1 cellular context compared by ENCODE assay signal in genomic region chr11:93552874-93553273, GRCh38.
TF ChIP-seq lines count a peak whose summit lies in the region.

No MANE protein-coding gene starts in this region.

TF ChIP-seq in HepG2, 621 proteins besides CTCF, POLR2A, EP300 and RAD21 (continued from another document and continues in another):
- TF ChIP-seq TFDP2 (CRISPR knock-in tag; IDR thresholded peaks at IDR 0.05) (no peak), MBD4 (IDR thresholded peaks at IDR 0.05; ENCODE audit: borderline replicate concordance, low read length) (0 out of 2 replicates have a peak, but pooled peaks have one; percentile 42), SMC3 (IDR thresholded peaks at IDR 0.05; ENCODE audit: low read length) (peak; percentile 16; the same call in 1 of the 2 replicates), FOXA3 (CRISPR knock-in tag; IDR thresholded peaks at IDR 0.05) (peak; percentile 75), ZNF331 (CRISPR knock-in tag; IDR thresholded peaks at IDR 0.05) (peak; percentile 19; the same call in 1 of the 2 replicates), MAFF (IDR thresholded peaks at IDR 0.05; ENCODE audit: low read depth, low read length) (peak; percentile 35; the same call in 1 of the 2 replicates), ATF1 (CRISPR knock-in tag; IDR thresholded peaks at IDR 0.05) (no peak), ZNF614 (CRISPR knock-in tag; IDR thresholded peaks at IDR 0.05; ENCODE audit: borderline replicate concordance) (peak; percentile 49; the same call in 1 of the 2 replicates), RXRB (CRISPR knock-in tag; IDR thresholded peaks at IDR 0.05; ENCODE audit: borderline replicate concordance) (peak; percentile 54; the same call in 1 of the 2 replicates), ZNF644 (CRISPR knock-in tag; IDR thresholded peaks at IDR 0.05; ENCODE audit: low read depth) (peak; percentile 85), NCOR1 (IDR thresholded peaks at IDR 0.05; ENCODE audit: borderline replicate concordance, low read length) (peak; percentile 16; the same call in 1 of the 2 replicates), HNF4G (IDR thresholded peaks at IDR 0.05; ENCODE audit: borderline replicate concordance, low read depth, low read length) (peak; percentile 44; the same call in 1 of the 2 replicates), HNF4G (CRISPR knock-in tag; IDR thresholded peaks at IDR 0.05; ENCODE audit: borderline replicate concordance, low read depth) (no peak), HOXA3 (CRISPR knock-in tag; IDR thresholded peaks at IDR 0.05) (0 out of 2 replicates have a peak, but pooled peaks have one; percentile 20), MTA3 (CRISPR knock-in tag; IDR thresholded peaks at IDR 0.05) (no peak), NFE2 (CRISPR knock-in tag; IDR thresholded peaks at IDR 0.05) (no peak), GATAD2A (CRISPR knock-in tag; IDR thresholded peaks at IDR 0.05) (peak; percentile 66), CEBPB (IDR thresholded peaks at IDR 0.05; ENCODE audit: borderline replicate concordance, low read depth, low read length) (no peak), HMG20A (CRISPR knock-in tag; IDR thresholded peaks at IDR 0.05; ENCODE audit: borderline replicate concordance) (peak; percentile 69; the same call in 1 of the 2 replicates), CBX5 (CRISPR knock-in tag; IDR thresholded peaks at IDR 0.05; ENCODE audit: borderline replicate concordance) (peak; percentile 33; the same call in 1 of the 2 replicates), RARA (CRISPR knock-in tag; IDR thresholded peaks at IDR 0.05) (peak; percentile 30; the same call in 1 of the 2 replicates), POGK (CRISPR knock-in tag; conservative IDR thresholded peaks at IDR 0.05) (peak; percentile 98), RCOR2 (CRISPR knock-in tag; IDR thresholded peaks at IDR 0.05) (peak; percentile 58; the same call in 1 of the 2 replicates), GZF1 (CRISPR knock-in tag; IDR thresholded peaks at IDR 0.05) (no peak), MAFK (conservative IDR thresholded peaks at IDR 0.05 in 1 of 2, IDR thresholded peaks at IDR 0.05 in 1 of 2; ENCODE audit: low read length in 2 of 2) (0 out of 4 replicates have a peak, but pooled peaks of 1 of the 2 experiments have one; percentile 3), FOXA1 (IDR thresholded peaks at IDR 0.05) (no peak), FOXA1 (CRISPR knock-in tag; IDR thresholded peaks at IDR 0.05) (peak; percentile 51), ZNF816 (CRISPR knock-in tag; IDR thresholded peaks at IDR 0.05; ENCODE audit: borderline replicate concordance) (no peak), LCORL (IDR thresholded peaks at IDR 0.05) (0 out of 2 replicates have a peak, but pooled peaks have one; percentile 8), LCORL (CRISPR knock-in tag; IDR thresholded peaks at IDR 0.05) (peak; percentile 76), SOX13 (IDR thresholded peaks at IDR 0.05) (no peak), SOX13 (CRISPR knock-in tag; conservative IDR thresholded peaks at IDR 0.05 in 1 of 2, IDR thresholded peaks at IDR 0.05 in 1 of 2) (peak in 1 of 2 experiments; percentile 22; a peak in 1 of 4 replicates), ATM (IDR thresholded peaks at IDR 0.05; ENCODE audit: borderline replicate concordance) (no peak), KDM1A (CRISPR knock-in tag; IDR thresholded peaks at IDR 0.05) (peak; percentile 11; the same call in 1 of the 2 replicates), MAX (IDR thresholded peaks at IDR 0.05) (peak; percentile 33; the same call in 1 of the 2 replicates), HNF4A (CRISPR knock-in tag; IDR thresholded peaks at IDR 0.05) (peak; percentile 87), HOMEZ (CRISPR knock-in tag; IDR thresholded peaks at IDR 0.05; ENCODE audit: low read depth) (peak; percentile 21; the same call in 1 of the 2 replicates), MED1 (CRISPR knock-in tag; IDR thresholded peaks at IDR 0.05) (peak; percentile 12; the same call in 1 of the 2 replicates), ZNF17 (CRISPR knock-in tag; IDR thresholded peaks at IDR 0.05) (no peak), ZNF264 (CRISPR knock-in tag; IDR thresholded peaks at IDR 0.05) (0 out of 2 replicates have a peak, but pooled peaks have one; percentile 21)
- TF ChIP-seq, protein P1, sequence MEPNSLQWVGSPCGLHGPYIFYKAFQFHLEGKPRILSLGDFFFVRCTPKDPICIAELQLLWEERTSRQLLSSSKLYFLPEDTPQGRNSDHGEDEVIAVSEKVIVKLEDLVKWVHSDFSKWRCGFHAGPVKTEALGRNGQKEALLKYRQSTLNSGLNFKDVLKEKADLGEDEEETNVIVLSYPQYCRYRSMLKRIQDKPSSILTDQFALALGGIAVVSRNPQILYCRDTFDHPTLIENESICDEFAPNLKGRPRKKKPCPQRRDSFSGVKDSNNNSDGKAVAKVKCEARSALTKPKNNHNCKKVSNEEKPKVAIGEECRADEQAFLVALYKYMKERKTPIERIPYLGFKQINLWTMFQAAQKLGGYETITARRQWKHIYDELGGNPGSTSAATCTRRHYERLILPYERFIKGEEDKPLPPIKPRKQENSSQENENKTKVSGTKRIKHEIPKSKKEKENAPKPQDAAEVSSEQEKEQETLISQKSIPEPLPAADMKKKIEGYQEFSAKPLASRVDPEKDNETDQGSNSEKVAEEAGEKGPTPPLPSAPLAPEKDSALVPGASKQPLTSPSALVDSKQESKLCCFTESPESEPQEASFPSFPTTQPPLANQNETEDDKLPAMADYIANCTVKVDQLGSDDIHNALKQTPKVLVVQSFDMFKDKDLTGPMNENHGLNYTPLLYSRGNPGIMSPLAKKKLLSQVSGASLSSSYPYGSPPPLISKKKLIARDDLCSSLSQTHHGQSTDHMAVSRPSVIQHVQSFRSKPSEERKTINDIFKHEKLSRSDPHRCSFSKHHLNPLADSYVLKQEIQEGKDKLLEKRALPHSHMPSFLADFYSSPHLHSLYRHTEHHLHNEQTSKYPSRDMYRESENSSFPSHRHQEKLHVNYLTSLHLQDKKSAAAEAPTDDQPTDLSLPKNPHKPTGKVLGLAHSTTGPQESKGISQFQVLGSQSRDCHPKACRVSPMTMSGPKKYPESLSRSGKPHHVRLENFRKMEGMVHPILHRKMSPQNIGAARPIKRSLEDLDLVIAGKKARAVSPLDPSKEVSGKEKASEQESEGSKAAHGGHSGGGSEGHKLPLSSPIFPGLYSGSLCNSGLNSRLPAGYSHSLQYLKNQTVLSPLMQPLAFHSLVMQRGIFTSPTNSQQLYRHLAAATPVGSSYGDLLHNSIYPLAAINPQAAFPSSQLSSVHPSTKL (CRISPR knock-in tag; IDR thresholded peaks at IDR 0.05): peak; percentile 74
- TF ChIP-seq, protein P2, sequence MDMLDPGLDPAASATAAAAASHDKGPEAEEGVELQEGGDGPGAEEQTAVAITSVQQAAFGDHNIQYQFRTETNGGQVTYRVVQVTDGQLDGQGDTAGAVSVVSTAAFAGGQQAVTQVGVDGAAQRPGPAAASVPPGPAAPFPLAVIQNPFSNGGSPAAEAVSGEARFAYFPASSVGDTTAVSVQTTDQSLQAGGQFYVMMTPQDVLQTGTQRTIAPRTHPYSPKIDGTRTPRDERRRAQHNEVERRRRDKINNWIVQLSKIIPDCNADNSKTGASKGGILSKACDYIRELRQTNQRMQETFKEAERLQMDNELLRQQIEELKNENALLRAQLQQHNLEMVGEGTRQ (IDR thresholded peaks at IDR 0.05; ENCODE audit: low read depth, low read length): 0 out of 2 replicates have a peak, but pooled peaks have one; percentile 27
- TF ChIP-seq, protein P2 (CRISPR knock-in tag; IDR thresholded peaks at IDR 0.05; ENCODE audit: borderline replicate concordance): no peak
- TF ChIP-seq, protein P3, sequence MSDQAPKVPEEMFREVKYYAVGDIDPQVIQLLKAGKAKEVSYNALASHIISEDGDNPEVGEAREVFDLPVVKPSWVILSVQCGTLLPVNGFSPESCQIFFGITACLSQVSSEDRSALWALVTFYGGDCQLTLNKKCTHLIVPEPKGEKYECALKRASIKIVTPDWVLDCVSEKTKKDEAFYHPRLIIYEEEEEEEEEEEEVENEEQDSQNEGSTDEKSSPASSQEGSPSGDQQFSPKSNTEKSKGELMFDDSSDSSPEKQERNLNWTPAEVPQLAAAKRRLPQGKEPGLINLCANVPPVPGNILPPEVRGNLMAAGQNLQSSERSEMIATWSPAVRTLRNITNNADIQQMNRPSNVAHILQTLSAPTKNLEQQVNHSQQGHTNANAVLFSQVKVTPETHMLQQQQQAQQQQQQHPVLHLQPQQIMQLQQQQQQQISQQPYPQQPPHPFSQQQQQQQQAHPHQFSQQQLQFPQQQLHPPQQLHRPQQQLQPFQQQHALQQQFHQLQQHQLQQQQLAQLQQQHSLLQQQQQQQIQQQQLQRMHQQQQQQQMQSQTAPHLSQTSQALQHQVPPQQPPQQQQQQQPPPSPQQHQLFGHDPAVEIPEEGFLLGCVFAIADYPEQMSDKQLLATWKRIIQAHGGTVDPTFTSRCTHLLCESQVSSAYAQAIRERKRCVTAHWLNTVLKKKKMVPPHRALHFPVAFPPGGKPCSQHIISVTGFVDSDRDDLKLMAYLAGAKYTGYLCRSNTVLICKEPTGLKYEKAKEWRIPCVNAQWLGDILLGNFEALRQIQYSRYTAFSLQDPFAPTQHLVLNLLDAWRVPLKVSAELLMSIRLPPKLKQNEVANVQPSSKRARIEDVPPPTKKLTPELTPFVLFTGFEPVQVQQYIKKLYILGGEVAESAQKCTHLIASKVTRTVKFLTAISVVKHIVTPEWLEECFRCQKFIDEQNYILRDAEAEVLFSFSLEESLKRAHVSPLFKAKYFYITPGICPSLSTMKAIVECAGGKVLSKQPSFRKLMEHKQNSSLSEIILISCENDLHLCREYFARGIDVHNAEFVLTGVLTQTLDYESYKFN (CRISPR knock-in tag; conservative IDR thresholded peaks at IDR 0.05): peak; percentile 34; the same call in 1 of the 2 replicates
- TF ChIP-seq, protein P4, sequence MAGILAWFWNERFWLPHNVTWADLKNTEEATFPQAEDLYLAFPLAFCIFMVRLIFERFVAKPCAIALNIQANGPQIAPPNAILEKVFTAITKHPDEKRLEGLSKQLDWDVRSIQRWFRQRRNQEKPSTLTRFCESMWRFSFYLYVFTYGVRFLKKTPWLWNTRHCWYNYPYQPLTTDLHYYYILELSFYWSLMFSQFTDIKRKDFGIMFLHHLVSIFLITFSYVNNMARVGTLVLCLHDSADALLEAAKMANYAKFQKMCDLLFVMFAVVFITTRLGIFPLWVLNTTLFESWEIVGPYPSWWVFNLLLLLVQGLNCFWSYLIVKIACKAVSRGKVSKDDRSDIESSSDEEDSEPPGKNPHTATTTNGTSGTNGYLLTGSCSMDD (CRISPR knock-in tag; IDR thresholded peaks at IDR 0.05): no peak
